9 cellular contexts compared by ENCODE assay signal in the genomic region with DNA sequence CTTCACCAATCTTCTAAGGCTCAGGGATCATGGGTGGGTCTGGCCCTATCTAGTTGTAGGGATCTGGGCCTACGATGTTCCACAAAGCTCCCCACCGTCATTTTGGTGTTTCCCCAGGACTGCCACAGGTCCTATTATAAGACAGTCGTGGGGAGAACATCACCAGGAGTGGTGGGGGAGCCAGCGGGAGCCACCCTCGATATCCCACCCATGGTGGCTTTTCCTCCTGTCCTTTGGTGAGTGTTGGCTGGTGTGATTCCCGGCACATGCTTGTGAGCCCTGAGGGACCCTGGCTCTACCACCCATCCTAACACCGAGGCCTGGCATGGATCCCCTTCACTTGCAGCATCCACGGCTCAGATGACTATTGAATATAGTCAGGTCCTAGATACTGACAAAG.
"Had no signal": no experiment of that assay in that cellular context is flagged by ENCODE, and none has a peak within 500 bp of the region (broad histone marks: within the 10 kb centered on the region; RNA-seq: fewer than 3 reads in every experiment).

No MANE protein-coding gene starts in this region.

- H3K9ac ChIP-seq: GM23248 had no signal

- DNase-seq: GM23248, GOT3, H7, H9, HCEC 1CT, HFFc6 had no signal

- H3K36me3 ChIP-seq: HAP-1 had no signal

- H3K9me3 ChIP-seq: HAP-1 had no signal

- H3K4me2 ChIP-seq: GM23338 had no signal

- H3K4me3 ChIP-seq: GM23248, GM23338, HAP-1 had no signal

- H2AFZ ChIP-seq: GM23248, GM23338 had no signal

- H3K27ac ChIP-seq: GM23248 had no signal

- FAIRE-seq: H54 had no signal
